1 cellular context compared by ENCODE assay signal in the genomic region with DNA sequence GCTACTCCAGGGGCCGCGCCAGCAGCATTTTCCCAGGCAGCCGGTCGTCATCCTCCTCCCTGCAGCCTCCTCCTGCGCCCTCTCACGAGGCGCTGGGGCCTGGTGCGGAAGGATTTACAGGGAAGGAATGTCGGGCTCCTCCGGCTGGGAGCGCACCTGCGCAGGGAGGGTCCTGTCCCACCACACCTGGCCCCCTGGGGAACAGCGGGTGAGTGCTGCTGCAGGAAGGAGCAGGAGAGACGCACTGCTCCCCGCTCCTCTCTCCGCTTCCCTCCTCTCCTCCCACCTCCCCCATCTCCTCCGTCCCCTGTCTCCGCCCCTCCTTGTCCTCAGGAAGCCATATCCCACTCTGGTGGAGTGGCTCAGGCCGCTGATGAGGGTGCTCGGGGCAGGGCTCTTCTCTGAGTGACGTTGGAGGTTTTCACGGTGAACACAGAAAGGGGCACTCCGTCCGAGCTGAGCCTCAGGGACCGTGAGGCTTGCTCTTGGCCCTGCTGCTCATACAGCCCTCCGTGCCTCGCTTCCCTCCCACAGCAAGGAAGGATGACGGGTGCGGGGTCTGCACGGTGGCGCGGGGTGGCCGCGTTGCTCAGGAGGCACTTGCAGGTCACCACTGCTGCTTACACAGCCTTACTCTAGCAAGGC.
TF ChIP-seq lines count a peak whose summit lies in the region.

No MANE protein-coding gene starts in this region.

TF ChIP-seq in WTC11, 78 proteins besides CTCF, POLR2A, EP300 and RAD21 (continued from another document):
- no peak for TF ChIP-seq ZNF532 (CRISPR knock-in tag; IDR thresholded peaks at IDR 0.05; ENCODE audit: borderline replicate concordance)
- no peak for TF ChIP-seq JAZF1 (CRISPR knock-in tag; IDR thresholded peaks at IDR 0.05)
- TF ChIP-seq ZNF263 (CRISPR knock-in tag; IDR thresholded peaks at IDR 0.05; ENCODE audit: low read depth) = peak; percentile 67; the same call in 1 of the 2 replicates
- 0 out of 2 replicates have a peak, but pooled peaks have one; percentile 19 for TF ChIP-seq FOXP4 (CRISPR knock-in tag; IDR thresholded peaks at IDR 0.05)
- TF ChIP-seq ZNF423 (CRISPR knock-in tag; IDR thresholded peaks at IDR 0.05) = peak; percentile 25; the same call in 1 of the 2 replicates
- peak; percentile 79 for TF ChIP-seq ETV6 (CRISPR knock-in tag; IDR thresholded peaks at IDR 0.05)
TF ChIP-seq in WTC11: peak in this region for 6.
